ENCODE assay signal across 26 cellular contexts in genomic region chr6:149457316-149457884, GRCh38. TPM values are rescaled to one million over a fixed set of nuclear protein-coding genes. Genes with fewer than 3 reads are reported as not detected.
DNase-seq lines count a peak whose midpoint lies in the region; ATAC-seq, FAIRE-seq and TF ChIP-seq lines count a peak whose summit lies in the region.
"Had no signal": no experiment of that assay in that cellular context is flagged by ENCODE, and none has a peak within 500 bp of the region (broad histone marks: within the 10 kb centered on the region; RNA-seq: fewer than 3 reads in every experiment).

No MANE protein-coding gene starts in this region.

- peak overlapping the region; percentile 31 for H3K27ac Mint-ChIP-seq in activated CD4-positive, alpha-beta T cell treated with anti-CD3 and anti-CD28 coated beads, Interleukin-2, amount 10 ng/mL, durations not matched to agents 7 days and 5 days
- H3K27ac Mint-ChIP-seq in activated CD4-positive, alpha-beta T cell treated with anti-CD3 and anti-CD28 coated beads for 36 hours: no peak overlapping the region
- H3K27ac Mint-ChIP-seq in activated naive CD8-positive, alpha-beta T cell treated with anti-CD3 and anti-CD28 coated beads for 36 hours: no peak overlapping the region
- H3K27ac Mint-ChIP-seq: activated T-cell treated with anti-CD3 and anti-CD28 coated beads, Interleukin-2, amount 50 U/mL, for 24 hours had no signal

- FAIRE-seq in bronchial epithelial cell (lab: Jason Lieb, UNC): peak; percentile 72
- FAIRE-seq: A549, endothelial cell of umbilical vein, HTR-8/SVneo had no signal

- TF ChIP-seq CTCF in bronchial epithelial cell (IDR thresholded peaks at IDR 0.05; ENCODE audit: insufficient read depth, low read length, severe bottlenecking): no peak

- H3K36me3 ChIP-seq in bronchial epithelial cell (ENCODE audit: control insufficient read depth, insufficient read depth, low read length) (no peaks in the 10 kb centered on the region), SJCRH30 (no peaks in the 10 kb centered on the region)
- H3K36me3 ChIP-seq: BE2C, neutrophil had no signal

- H3K4me1 ChIP-seq in SJCRH30: peaks cover 6% of the 10 kb centered on the region
- H3K4me1 ChIP-seq: BE2C had no signal

- peaks cover 14% of the 10 kb centered on the region for H3K36me3 Mint-ChIP-seq in activated CD4-positive, alpha-beta T cell treated with anti-CD3 and anti-CD28 coated beads, Interleukin-2, amount 10 ng/mL, durations not matched to agents 7 days and 5 days (ENCODE audit: low read depth)
- peaks cover 56% of the 10 kb centered on the region for H3K36me3 Mint-ChIP-seq in activated CD4-positive, alpha-beta T cell treated with anti-CD3 and anti-CD28 coated beads for 36 hours (ENCODE audit: low read depth)
- peaks cover 38% of the 10 kb centered on the region for H3K36me3 Mint-ChIP-seq in activated naive CD8-positive, alpha-beta T cell treated with anti-CD3 and anti-CD28 coated beads for 36 hours

- no peaks in the 10 kb centered on the region for H3K9me3 Mint-ChIP-seq in activated CD4-positive, alpha-beta T cell treated with anti-CD3 and anti-CD28 coated beads, Interleukin-2, amount 10 ng/mL, durations not matched to agents 7 days and 5 days
- no peaks in the 10 kb centered on the region for H3K9me3 Mint-ChIP-seq in activated CD4-positive, alpha-beta T cell treated with anti-CD3 and anti-CD28 coated beads for 36 hours (ENCODE audit: low read depth)
- H3K9me3 Mint-ChIP-seq in activated naive CD8-positive, alpha-beta T cell treated with anti-CD3 and anti-CD28 coated beads for 36 hours: no peaks in the 10 kb centered on the region
- H3K9me3 Mint-ChIP-seq: activated naive CD4-positive, alpha-beta T cell treated with anti-CD3 and anti-CD28 coated beads, Interleukin-2, amount 50 U/mL, for 72 hours; activated T-cell treated with anti-CD3 and anti-CD28 coated beads, Interleukin-2, amount 50 U/mL, for 24 hours had no signal

- ATAC-seq in activated CD4-positive, alpha-beta T cell treated with anti-CD3 and anti-CD28 coated beads for 36 hours: no peak
- ATAC-seq: A549, psoas muscle had no signal

- no peak overlapping the region for H3K4me3 Mint-ChIP-seq in activated CD4-positive, alpha-beta T cell treated with anti-CD3 and anti-CD28 coated beads, Interleukin-2, amount 10 ng/mL, durations not matched to agents 7 days and 5 days
- no peak overlapping the region for H3K4me3 Mint-ChIP-seq in activated CD4-positive, alpha-beta T cell treated with anti-CD3 and anti-CD28 coated beads for 36 hours
- H3K4me3 Mint-ChIP-seq in activated naive CD8-positive, alpha-beta T cell treated with anti-CD3 and anti-CD28 coated beads for 36 hours: no peak overlapping the region
- H3K4me3 Mint-ChIP-seq: activated T-cell treated with anti-CD3 and anti-CD28 coated beads, Interleukin-2, amount 50 U/mL, for 24 hours had no signal

- intact Hi-C loops in activated CD4-positive, alpha-beta T cell treated with anti-CD3 and anti-CD28 coated beads for 36 hours (cut with DNase I, micrococcal nuclease): no loop called here
- intact Hi-C loops in posterior vena cava (cut with DNase I): no loop called here

- H3K27me3 Mint-ChIP-seq in activated CD4-positive, alpha-beta T cell treated with anti-CD3 and anti-CD28 coated beads, Interleukin-2, amount 10 ng/mL, durations not matched to agents 7 days and 5 days: no peaks in the 10 kb centered on the region
- no peaks in the 10 kb centered on the region for H3K27me3 Mint-ChIP-seq in activated CD4-positive, alpha-beta T cell treated with anti-CD3 and anti-CD28 coated beads for 36 hours
- no peaks in the 10 kb centered on the region for H3K27me3 Mint-ChIP-seq in activated naive CD8-positive, alpha-beta T cell treated with anti-CD3 and anti-CD28 coated beads for 36 hours
- H3K27me3 Mint-ChIP-seq: activated T-cell treated with anti-CD3 and anti-CD28 coated beads, Interleukin-2, amount 50 U/mL, for 24 hours had no signal

- POLR2A ChIA-PET in activated CD4-positive, alpha-beta T cell treated with anti-CD3 and anti-CD28 coated beads, Interleukin-2, amount 10 ng/mL, durations not matched to agents 7 days and 5 days (lab: Charles Lee): no interaction called here
- POLR2A ChIA-PET in activated CD4-positive, alpha-beta T cell treated with anti-CD3 and anti-CD28 coated beads for 36 hours (lab: Charles Lee): no interaction called here

- CTCF ChIA-PET in activated CD4-positive, alpha-beta T cell treated with anti-CD3 and anti-CD28 coated beads, Interleukin-2, amount 10 ng/mL, durations not matched to agents 7 days and 5 days (lab: Charles Lee): interaction anchor here (1.0 to 1.3 kb wide), 2 partner anchors 14 to 429 kb away, joined by 3 read pairs; no protein-coding TSS in a partner anchor
- CTCF ChIA-PET in activated CD4-positive, alpha-beta T cell treated with anti-CD3 and anti-CD28 coated beads for 36 hours (lab: Charles Lee): interaction anchor here (1.0 to 1.3 kb wide), 2 partner anchors 60 to 429 kb away, joined by 3 to 4 read pairs; no protein-coding TSS in a partner anchor

- H3K4me3 ChIP-seq in bronchial epithelial cell (ENCODE audit: low read depth, low read length) (no peak overlapping the region), SJCRH30 (no peak overlapping the region)
- H3K4me3 ChIP-seq: A549, PC-9, psoas muscle had no signal

- H3K9me3 ChIP-seq in SJCRH30 (replicated peaks): no peaks in the 10 kb centered on the region
- H3K9me3 ChIP-seq: A549, BE2C, neutrophil, psoas muscle had no signal

- no peak overlapping the region for H3K27ac ChIP-seq in SJCRH30
- H3K27ac ChIP-seq: A549, neutrophil, PC-9, psoas muscle had no signal

- H3K27me3 ChIP-seq in bronchial epithelial cell (ENCODE audit: control insufficient read depth, insufficient read depth, low read length) (no peaks in the 10 kb centered on the region), SJCRH30 (no peaks in the 10 kb centered on the region)
- H3K27me3 ChIP-seq: BE2C had no signal

- no peaks in the 10 kb centered on the region for H3K4me1 Mint-ChIP-seq in activated CD4-positive, alpha-beta T cell treated with anti-CD3 and anti-CD28 coated beads, Interleukin-2, amount 10 ng/mL, durations not matched to agents 7 days and 5 days
- H3K4me1 Mint-ChIP-seq in activated CD4-positive, alpha-beta T cell treated with anti-CD3 and anti-CD28 coated beads for 36 hours: peaks cover 18% of the 10 kb centered on the region
- H3K4me1 Mint-ChIP-seq in activated naive CD8-positive, alpha-beta T cell treated with anti-CD3 and anti-CD28 coated beads for 36 hours: peaks cover 12% of the 10 kb centered on the region

- DNase-seq in activated CD4-positive, alpha-beta T cell treated with anti-CD3 and anti-CD28 coated beads, Interleukin-2, amount 10 ng/mL, durations not matched to agents 7 days and 5 days: no peak
- DNase-seq in activated CD4-positive, alpha-beta T cell treated with anti-CD3 and anti-CD28 coated beads for 36 hours: no peak
- DNase-seq in NCI-H2171 (lab: John Stamatoyannopoulos, UW): peak; percentile 13
- no peak for DNase-seq in bronchial epithelial cell (ENCODE audit: low read depth)
- peak; percentile 47 for DNase-seq in posterior vena cava (ENCODE audit: low spot score)
- no peak for DNase-seq in activated naive CD8-positive, alpha-beta T cell treated with anti-CD3 and anti-CD28 coated beads for 36 hours
- no peak for DNase-seq in SJCRH30
- no peak for DNase-seq in NCI-H146 treated with DMSO at 0.1 percent for 48 hours (lab: John Stamatoyannopoulos, UW; ENCODE audit: unreplicated experiment)
- DNase-seq: activated CD4-positive, alpha-beta T cell treated with anti-CD3 and anti-CD28 coated beads for 1 hour; activated T-cell treated with anti-CD3 and anti-CD28 coated beads, Interleukin-2, amount 50 U/mL, for 24 hours; BE2C; DND-41; head of caudate nucleus; NCI-H146; NCI-H345; NK-92 treated with Interleukin-12 subunit alpha and Interleukin-12 subunit beta, amount 100 ng/mL, for 24 hours; PC-9; SIG-M5; stimulated activated CD4-positive, alpha-beta T cell treated with anti-CD3 and anti-CD28 coated beads, Interleukin-1b, Interleukin-23, amount 100 ng/mL, for 48 hours; T-helper 1 cell had no signal

RNA-seq across cellular contexts. Expression of gene ZC3H12D, which starts 27.4 kb away (rescaled TPM):
- total RNA-seq in activated CD4-positive, alpha-beta T cell treated with anti-CD3 and anti-CD28 coated beads, Interleukin-2, amount 10 ng/mL, durations not matched to agents 7 days and 5 days: 10 to 100 TPM; 10.7 to 16.5 TPM
- 10 to 100 TPM; 72.2 to 89.9 TPM for total RNA-seq in activated CD4-positive, alpha-beta T cell treated with anti-CD3 and anti-CD28 coated beads for 36 hours
- under 0.01 TPM in 2 replicates for total RNA-seq in bronchial epithelial cell
- total RNA-seq in posterior vena cava: 1 to 10 TPM; 1.8 to 2.2 TPM
- 10 to 100 TPM; 27.9 to 28.0 TPM for total RNA-seq in activated naive CD8-positive, alpha-beta T cell treated with anti-CD3 and anti-CD28 coated beads for 36 hours
- not detected in 2 replicates for total RNA-seq in SJCRH30 (2014; rRNA removed; shearing (Covaris generic))
- total RNA-seq: endothelial cell of umbilical vein, PC-9 had no signal

RNA-seq across cellular contexts. Expression of gene SUMO4, which starts 57.3 kb away (rescaled TPM):
- 10 to 100 TPM in 1 of 2 experiments, 1 to 10 TPM in 1; 7.9 to 10.2 TPM for total RNA-seq in activated CD4-positive, alpha-beta T cell treated with anti-CD3 and anti-CD28 coated beads, Interleukin-2, amount 10 ng/mL, durations not matched to agents 7 days and 5 days
- total RNA-seq in activated CD4-positive, alpha-beta T cell treated with anti-CD3 and anti-CD28 coated beads for 36 hours: 1 to 10 TPM; 4.7 to 5.3 TPM
- total RNA-seq in bronchial epithelial cell: 0.79 and 1.2 TPM in 2 replicates
- total RNA-seq in posterior vena cava: 1 to 10 TPM in 1 of 2 donors, under 1 TPM in 1; 0.88 to 1.8 TPM
- total RNA-seq in activated naive CD8-positive, alpha-beta T cell treated with anti-CD3 and anti-CD28 coated beads for 36 hours: 1 to 10 TPM; 2.3 to 2.6 TPM
- 1.1 and 1.5 TPM in 2 replicates for total RNA-seq in SJCRH30 (2014; rRNA removed; shearing (Covaris generic))

Comparison
In these comparisons a context has a peak if more than half of its experiments do, and no peak if none do; other contexts are left out.
1. DNase-seq: peak in NCI-H2171 (single experiment) and posterior vena cava (single experiment); none in activated CD4-positive, alpha-beta T cell treated with anti-CD3 and anti-CD28 coated beads, Interleukin-2, amount 10 ng/mL, durations not matched to agents 7 days and 5 days (single experiment), activated CD4-positive, alpha-beta T cell treated with anti-CD3 and anti-CD28 coated beads for 36 hours (single experiment), bronchial epithelial cell (single experiment), activated naive CD8-positive, alpha-beta T cell treated with anti-CD3 and anti-CD28 coated beads for 36 hours (single experiment), SJCRH30 (0 of 2) and NCI-H146 treated with DMSO at 0.1 percent for 48 hours (single experiment).